21 cellular contexts compared by ENCODE assay signal in the genomic region with DNA sequence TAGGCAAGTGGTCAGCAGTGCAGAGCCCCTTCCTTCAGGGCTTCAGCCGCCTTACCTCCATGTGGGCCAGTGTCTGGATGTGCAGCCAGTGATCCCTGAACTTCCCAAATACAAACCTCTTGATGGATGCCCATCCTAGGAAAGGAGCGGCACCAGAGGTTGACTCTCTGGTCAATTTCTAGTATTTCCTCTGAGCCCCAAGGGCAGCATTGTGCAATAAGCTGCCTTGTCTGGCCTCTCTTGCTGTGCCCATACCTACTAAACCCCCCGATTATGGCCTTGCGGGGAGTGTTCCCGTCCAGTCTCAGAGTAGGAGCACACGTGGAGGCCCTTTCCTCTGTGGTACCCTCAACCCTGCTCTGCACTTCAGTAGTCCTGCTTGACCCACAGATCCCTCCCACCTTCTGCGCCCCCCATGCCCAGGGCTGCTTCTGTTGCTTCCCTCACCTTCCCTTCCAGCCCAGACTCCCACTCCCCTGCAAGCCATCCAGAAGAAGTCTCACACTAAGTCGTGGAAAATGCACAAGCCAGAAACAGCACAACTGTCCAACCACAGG. TPM values are rescaled to one million over a fixed set of nuclear protein-coding genes. Genes with fewer than 3 reads are reported as not detected.
"Had no signal": no experiment of that assay in that cellular context is flagged by ENCODE, and none has a peak within 500 bp of the region (broad histone marks: within the 10 kb centered on the region; RNA-seq: fewer than 3 reads in every experiment).

No MANE protein-coding gene starts in this region.

- H3K27ac Mint-ChIP-seq: activated B cell treated with CpG ODN at 0.5 μM for 24 hours; activated CD4-positive, alpha-beta T cell treated with anti-CD3 and anti-CD28 coated beads, Interleukin-2, amount 10 ng/mL, durations not matched to agents 24 days and 14 days; activated CD8-positive, alpha-beta T cell treated with anti-CD3 and anti-CD28 coated beads, Interleukin-2, amount 10 ng/mL, durations not matched to agents 7 days and 5 days; activated naive CD8-positive, alpha-beta T cell treated with anti-CD3 and anti-CD28 coated beads, Interleukin-2, amount 10 ng/mL, durations not matched to agents 7 days and 5 days; natural killer cell treated with Interleukin-12 subunit alpha and Interleukin-12 subunit beta and Interleukin-15 and Interleukin-18, amount 100 ng/mL, for 72 hours; stimulated activated memory B cell treated with anti-CD40 and anti-IgM and Interleukin-4, amounts not matched to agents 10 μg/mL and 1 μg/mL and 100 μg/mL, for 72 hours; T-helper 17 cell had no signal

- H3K9me3 Mint-ChIP-seq: activated B cell treated with CpG ODN at 0.5 μM for 24 hours; activated CD4-positive, alpha-beta T cell treated with anti-CD3 and anti-CD28 coated beads, Interleukin-2, amount 10 ng/mL, durations not matched to agents 24 days and 14 days; activated naive CD8-positive, alpha-beta T cell treated with anti-CD3 and anti-CD28 coated beads, Interleukin-2, amount 10 ng/mL, durations not matched to agents 7 days and 5 days; central memory CD8-positive, alpha-beta T cell; natural killer cell treated with Interleukin-12 subunit alpha and Interleukin-12 subunit beta and Interleukin-15 and Interleukin-18, amount 100 ng/mL, for 72 hours; stimulated activated memory B cell treated with anti-CD40 and anti-IgM and Interleukin-4, amounts not matched to agents 10 μg/mL and 1 μg/mL and 100 μg/mL, for 72 hours had no signal

- H3K27ac ChIP-seq: brain microvascular endothelial cell, coronary artery, esophagus squamous epithelium had no signal

- H3K36me3 Mint-ChIP-seq: activated naive CD8-positive, alpha-beta T cell treated with anti-CD3 and anti-CD28 coated beads, Interleukin-2, amount 10 ng/mL, durations not matched to agents 7 days and 5 days; natural killer cell treated with Interleukin-12 subunit alpha and Interleukin-12 subunit beta and Interleukin-15 and Interleukin-18, amount 100 ng/mL, for 72 hours; stimulated activated memory B cell treated with anti-CD40 and anti-IgM and Interleukin-4, amounts not matched to agents 10 μg/mL and 1 μg/mL and 100 μg/mL, for 72 hours had no signal

- H3K36me3 ChIP-seq: brain microvascular endothelial cell, esophagus squamous epithelium had no signal

- FAIRE-seq: endothelial cell of umbilical vein, urothelium cell line had no signal

- H3K27me3 ChIP-seq: brain microvascular endothelial cell, esophagus squamous epithelium had no signal

- DNase-seq: activated B cell treated with CpG ODN at 0.5 μM for 24 hours; activated CD4-positive, alpha-beta T cell treated with anti-CD3 and anti-CD28 coated beads, Interleukin-2, amount 10 ng/mL, durations not matched to agents 24 days and 14 days; activated CD8-positive, alpha-beta T cell treated with anti-CD3 and anti-CD28 coated beads, Interleukin-2, amount 10 ng/mL, durations not matched to agents 7 days and 5 days; activated naive CD8-positive, alpha-beta T cell treated with anti-CD3 and anti-CD28 coated beads, Interleukin-2, amount 10 ng/mL, durations not matched to agents 7 days and 5 days; anterior cingulate cortex; brain microvascular endothelial cell; effector CD4-positive, alpha-beta T cell; esophagus squamous epithelium; hypothalamus; T-helper 17 cell had no signal

- H3K4me1 Mint-ChIP-seq: activated B cell treated with CpG ODN at 0.5 μM for 24 hours; activated naive CD8-positive, alpha-beta T cell treated with anti-CD3 and anti-CD28 coated beads, Interleukin-2, amount 10 ng/mL, durations not matched to agents 7 days and 5 days; central memory CD8-positive, alpha-beta T cell; stimulated activated memory B cell treated with anti-CD40 and anti-IgM and Interleukin-4, amounts not matched to agents 10 μg/mL and 1 μg/mL and 100 μg/mL, for 72 hours had no signal

- H3K4me3 ChIP-seq: coronary artery, esophagus squamous epithelium had no signal

- H3K4me3 Mint-ChIP-seq: activated B cell treated with CpG ODN at 0.5 μM for 24 hours; activated CD4-positive, alpha-beta T cell treated with anti-CD3 and anti-CD28 coated beads, Interleukin-2, amount 10 ng/mL, durations not matched to agents 24 days and 14 days; activated CD8-positive, alpha-beta T cell treated with anti-CD3 and anti-CD28 coated beads, Interleukin-2, amount 10 ng/mL, durations not matched to agents 7 days and 5 days; activated naive CD8-positive, alpha-beta T cell treated with anti-CD3 and anti-CD28 coated beads, Interleukin-2, amount 10 ng/mL, durations not matched to agents 7 days and 5 days; central memory CD8-positive, alpha-beta T cell; natural killer cell treated with Interleukin-12 subunit alpha and Interleukin-12 subunit beta and Interleukin-15 and Interleukin-18, amount 100 ng/mL, for 72 hours; stimulated activated memory B cell treated with anti-CD40 and anti-IgM and Interleukin-4, amounts not matched to agents 10 μg/mL and 1 μg/mL and 100 μg/mL, for 72 hours; T-helper 17 cell had no signal

- ATAC-seq: activated CD8-positive, alpha-beta T cell treated with anti-CD3 and anti-CD28 coated beads, Interleukin-2, amount 10 ng/mL, durations not matched to agents 7 days and 5 days; natural killer cell treated with Interleukin-12 subunit alpha and Interleukin-12 subunit beta and Interleukin-15 and Interleukin-18, amount 100 ng/mL, for 72 hours; stimulated activated memory B cell treated with anti-CD40 and anti-IgM and Interleukin-4, amounts not matched to agents 10 μg/mL and 1 μg/mL and 100 μg/mL, for 72 hours; T-helper 17 cell had no signal

- H3K9me3 ChIP-seq: esophagus squamous epithelium had no signal

- H3K27me3 Mint-ChIP-seq: activated B cell treated with CpG ODN at 0.5 μM for 24 hours; stimulated activated memory B cell treated with anti-CD40 and anti-IgM and Interleukin-4, amounts not matched to agents 10 μg/mL and 1 μg/mL and 100 μg/mL, for 72 hours had no signal

RNA-seq across cellular contexts. Expression of a gene that starts 39.7 kb away (rescaled TPM):
- total RNA-seq: activated B cell treated with CpG ODN at 0.5 μM for 24 hours; activated CD4-positive, alpha-beta T cell treated with anti-CD3 and anti-CD28 coated beads, Interleukin-2, amount 10 ng/mL, durations not matched to agents 24 days and 14 days; activated CD8-positive, alpha-beta T cell treated with anti-CD3 and anti-CD28 coated beads, Interleukin-2, amount 10 ng/mL, durations not matched to agents 7 days and 5 days; endothelial cell of umbilical vein; esophagus squamous epithelium; fibroblast of villous mesenchyme; glomerular endothelial cell; lower leg skin; mesenteric fat pad; natural killer cell treated with Interleukin-12 subunit alpha and Interleukin-12 subunit beta and Interleukin-15 and Interleukin-18, amount 100 ng/mL, for 72 hours; omental fat pad; T-helper 17 cell had no signal
- polyA plus RNA-seq: endothelial cell of umbilical vein had no signal
